Comparison of ENCODE assay signal across 8 cellular contexts in genomic region chr2:237968048-237968862, GRCh38. TPM values are rescaled to one million over a fixed set of nuclear protein-coding genes. Genes with fewer than 3 reads are reported as not detected.
DNase-seq lines count a peak whose midpoint lies in the region; ATAC-seq and TF ChIP-seq lines count a peak whose summit lies in the region.

No MANE protein-coding gene starts in this region.

- H3K4me3 Mint-ChIP-seq in HFFc6, result peak overlapping the region; percentile 95

- peaks cover 11% of the 10 kb centered on the region for H3K9me3 ChIP-seq in NT2/D1 (ENCODE audit: insufficient read depth, low read length)
- no peaks in the 10 kb centered on the region for H3K9me3 ChIP-seq in neutrophil
- no peaks in the 10 kb centered on the region for H3K9me3 ChIP-seq in aorta (ENCODE audit: control insufficient read depth, low read length)

- peaks cover 7% of the 10 kb centered on the region for H3K4me1 ChIP-seq in NT2/D1 (ENCODE audit: insufficient read depth, insufficient read length)
- H3K4me1 ChIP-seq in neutrophil (ENCODE audit: control insufficient read depth in 1 of 2, insufficient read depth in 1 of 2, low read depth in 1 of 2, low read length in 1 of 2), result peaks cover 60 to 61% of the 10 kb centered on the region in 2 experiments
- peaks cover 0 to 2% of the 10 kb centered on the region in 2 donors for H3K4me1 ChIP-seq in aorta (ENCODE audit: control insufficient read depth in 1 of 2, insufficient read depth in 2 of 2, low read length in 2 of 2)

- no peaks in the 10 kb centered on the region for H3K36me3 Mint-ChIP-seq in HFFc6 (ENCODE audit: low read depth)

- peak overlapping the region; percentile 93 for H3K9ac ChIP-seq in NT2/D1 (ENCODE audit: insufficient read length, low read depth)

- peak; percentile 76 for DNase-seq in GM12864 (ENCODE audit: low read depth)
- peak; percentile 62 for DNase-seq in HFFc6
- no peak for DNase-seq in NT2/D1 (ENCODE audit: low read depth, low spot score)
- DNase-seq in activated naive CD4-positive, alpha-beta T cell treated with Interleukin-2 at 50 U/mL for 16 hours, result peak; percentile 34
- DNase-seq in foreskin melanocyte, result peak; percentile 74
- DNase-seq in aorta, result peak; percentile 48 to 59
- no peak for DNase-seq in activated CD4-positive, CD25-positive, alpha-beta regulatory T cell (lab: John Stamatoyannopoulos, UW)

- WGBS in aorta, 2 donors, result 40 to 42% methylated on average over 11 of the region's 11 CpGs

- H3K27ac ChIP-seq in neutrophil (peak overlapping the region; percentile 74), aorta (ENCODE audit: low read depth in 1 of 2, low read length in 2 of 2) (no peak overlapping the region)

- peaks cover 4% of the 10 kb centered on the region; the same call in 1 of the 2 replicates for H3K9me3 Mint-ChIP-seq in HFFc6

- peak overlapping the region; percentile 79 for H3K27ac Mint-ChIP-seq in HFFc6

- peak; percentile 27 for ATAC-seq in aorta (ENCODE audit: low FRiP score)

- peaks cover 48% of the 10 kb centered on the region for H3K4me1 Mint-ChIP-seq in HFFc6 (ENCODE audit: low read depth)

- peaks cover 1% of the 10 kb centered on the region for H3K27me3 Mint-ChIP-seq in HFFc6 (ENCODE audit: insufficient read depth)

- intact Hi-C loops in aorta (cut with DNase I), result loop anchor here (5.0 kb wide), 2 partner anchors 36 to 94 kb away; partner anchors contain the start of gene SCLY (in 2 of the 2)

- H3K4me3 ChIP-seq in GM12864 (ENCODE audit: low read depth, low read length) (peak overlapping the region; percentile 88), NT2/D1 (ENCODE audit: insufficient read length, low read depth) (peak overlapping the region; percentile 83), neutrophil (ENCODE audit: low read depth in 1 of 2, low read length in 1 of 2) (peak overlapping the region; percentile 71 to 76), aorta (ENCODE audit: low read length in 2 of 2) (peak overlapping the region; percentile 94)

- H3K27me3 ChIP-seq in NT2/D1 (ENCODE audit: insufficient read depth, insufficient read length), result peaks cover 34% of the 10 kb centered on the region
- H3K27me3 ChIP-seq in neutrophil, result no peaks in the 10 kb centered on the region
- H3K27me3 ChIP-seq in aorta (ENCODE audit: control insufficient read depth in 1 of 2, insufficient read depth in 2 of 2, low read length in 1 of 2), result no peaks in the 10 kb centered on the region

- H3K36me3 ChIP-seq in NT2/D1 (ENCODE audit: insufficient read depth, insufficient read length, low read length) (peaks cover 12% of the 10 kb centered on the region), neutrophil (no peaks in the 10 kb centered on the region), aorta (ENCODE audit: control insufficient read depth in 1 of 2, insufficient read depth in 2 of 2, low read length in 1 of 2) (no peaks in the 10 kb centered on the region)

- TF ChIP-seq CTCF in GM12864 (IDR thresholded peaks at IDR 0.05; ENCODE audit: low read depth, low read length, missing control alignments) (no peak), HFFc6 (IDR thresholded peaks at IDR 0.05) (no peak), neutrophil (IDR thresholded peaks at IDR 0.05) (no peak)

RNA-seq across cellular contexts. Expression of gene UBE2F, which starts 1.4 kb away (rescaled TPM):
- 10 to 100 TPM; 48.7 to 54.1 (median 51.5) TPM for total RNA-seq in HFFc6 (2021; fragmentation: NEBNext Ultra II Directional; extraction: Animal tissue kit (Norgen Biotek cat#: 25700))
- total RNA-seq in aorta, result 10 to 100 TPM; 42.5 to 44.7 TPM
- 10 to 100 TPM; 40.0 to 53.3 TPM for polyA plus RNA-seq in aorta

Comparison
In these comparisons a context has a peak if more than half of its experiments do, and no peak if none do; other contexts are left out.
1. DNase-seq: peak in GM12864 (single experiment), HFFc6 (single experiment), activated naive CD4-positive, alpha-beta T cell treated with Interleukin-2 at 50 U/mL for 16 hours (single experiment), foreskin melanocyte (single experiment) and aorta (2 of 2); none in NT2/D1 (single experiment) and activated CD4-positive, CD25-positive, alpha-beta regulatory T cell (0 of 4).
2. Peak in every context shown above with its lines, with median percentiles within 50 percentile points of each other: H3K4me3 ChIP-seq.